32 cellular contexts compared by ENCODE assay signal in the genomic region with DNA sequence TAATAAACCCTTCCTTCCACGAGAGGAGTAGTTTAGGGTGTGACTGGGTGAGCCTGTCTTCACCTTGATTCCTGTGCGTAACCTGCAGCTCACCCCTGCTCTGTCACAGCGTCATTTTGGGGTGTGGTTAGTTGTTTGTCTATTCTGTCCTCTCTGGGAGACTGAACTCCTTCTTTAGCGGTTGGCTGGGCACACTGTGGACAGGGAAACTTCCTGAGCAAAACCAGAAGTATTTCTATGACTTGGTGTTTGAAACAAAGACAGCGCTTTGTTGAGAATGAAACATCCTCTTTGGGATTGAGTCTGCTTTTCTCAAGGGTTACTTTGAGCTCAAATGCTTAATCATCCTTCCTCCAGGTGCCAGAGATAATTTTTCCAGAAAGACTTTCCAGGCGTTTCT.
DNase-seq lines count a peak whose midpoint lies in the region; ATAC-seq and TF ChIP-seq lines count a peak whose summit lies in the region.
"Had no signal": no experiment of that assay in that cellular context is flagged by ENCODE, and none has a peak within 500 bp of the region (broad histone marks: within the 10 kb centered on the region; RNA-seq: fewer than 3 reads in every experiment).

No MANE protein-coding gene starts in this region.

- H3K36me3 ChIP-seq in BLaER1 (no peaks in the 10 kb centered on the region), mucosa of descending colon (ENCODE audit: low read depth) (no peaks in the 10 kb centered on the region), upper lobe of left lung (no peaks in the 10 kb centered on the region)
- H3K36me3 ChIP-seq: gastroesophageal sphincter, pancreas, tibial nerve had no signal

- H3K4me1 ChIP-seq in BLaER1 (peaks cover 17% of the 10 kb centered on the region), mucosa of descending colon (ENCODE audit: low read depth) (peaks cover 9% of the 10 kb centered on the region), upper lobe of left lung (peaks cover 0 to 3% (median 1%) of the 10 kb centered on the region in 4 donors)
- H3K4me1 ChIP-seq: A549, pancreas had no signal

- intact Hi-C loops in mucosa of descending colon (cut with DNase I, micrococcal nuclease), result no loop called here

- no peak overlapping the region for H3K27ac ChIP-seq in BLaER1
- peak overlapping the region; percentile 56 for H3K27ac ChIP-seq in epithelial cell of prostate
- H3K27ac ChIP-seq in upper lobe of left lung, result no peak overlapping the region
- H3K27ac ChIP-seq: A549, gastroesophageal sphincter, hepatocyte, KMS-11, pancreas, tibial nerve had no signal

- H3K9me3 ChIP-seq in BLaER1 (no peaks in the 10 kb centered on the region), mucosa of descending colon (no peaks in the 10 kb centered on the region), upper lobe of left lung (no peaks in the 10 kb centered on the region)
- H3K9me3 ChIP-seq: A549, gastroesophageal sphincter, pancreas, tibial nerve had no signal

- 41 to 42% methylated on average over 6 of the region's 6 CpGs for WGBS in upper lobe of left lung, 2 donors

- no peak for TF ChIP-seq POLR2A in upper lobe of left lung (IDR thresholded peaks at IDR 0.05)

- no peak for TF ChIP-seq CTCF in mucosa of descending colon (IDR thresholded peaks at IDR 0.05)
- no peak for TF ChIP-seq CTCF in upper lobe of left lung (IDR thresholded peaks at IDR 0.05)

- in situ Hi-C loops in KBM-7 (cut with MboI; ENCODE audit: low pct_unique_long_range_greater_than_20kb, low sequenced_read_pairs), result loop anchor here (25.0 kb wide), 1 partner anchor 94 kb away; no protein-coding TSS in a partner anchor

- ATAC-seq in mucosa of descending colon, result peak; percentile 75
- no peak for ATAC-seq in upper lobe of left lung (ENCODE audit: low FRiP score in 2 of 2)
- ATAC-seq: A549; activated CD4-positive, CD25-positive, alpha-beta regulatory T cell treated with anti-CD3 and anti-CD28 coated beads, Interleukin-2, amount 50 U/mL, for 24 hours; gastroesophageal sphincter; PC-3; SK-N-SH treated with all-trans-retinoic acid at 6 μM for 48 hours had no signal

- H3K27me3 ChIP-seq in BLaER1 (peaks cover 9% of the 10 kb centered on the region; the same call in 1 of the 2 replicates), upper lobe of left lung (no peaks in the 10 kb centered on the region)
- H3K27me3 ChIP-seq: tibial nerve had no signal

- no peaks in the 10 kb centered on the region for H4K20me1 ChIP-seq in BLaER1

- DNase-seq in HT1080 (ENCODE audit: low read depth), result peak; percentile 78
- DNase-seq in epithelial cell of prostate (ENCODE audit: low read depth, low spot score), result no peak
- DNase-seq in mucosa of descending colon, result peak in 1 of 3 donors; percentile 50
- DNase-seq in upper lobe of left lung, result no peak
- no peak for DNase-seq in activated CD8-positive, alpha-beta memory T cell treated with anti-CD3 and anti-CD28 coated beads, Interleukin-2, amount 50 U/mL, for 48 hours
- DNase-seq in KBM-7, result no peak
- DNase-seq in MV-4-11 (lab: John Stamatoyannopoulos, UW), result no peak
- DNase-seq: activated CD4-positive, alpha-beta memory T cell treated with anti-CD3 and anti-CD28 coated beads for 36 hours; activated naive CD4-positive, alpha-beta T cell treated with Interleukin-2 at 50 U/mL for 16 hours; CD4-positive, alpha-beta T cell; central memory CD4-positive, alpha-beta T cell; cortex of kidney; HCEC 1CT; left cardiac atrium; NCI-H1417 treated with DMSO at 0.1 percent for 48 hours; NCI-H2029 treated with DMSO at 0.1 percent for 48 hours; NCI-H526 treated with DMSO at 0.1 percent for 48 hours; nephron progenitor cell; NK-92 treated with Interleukin-12 subunit alpha and Interleukin-12 subunit beta, amount 100 ng/mL, for 24 hours; pancreas; PC-3; retina; stimulated activated CD4-positive, alpha-beta T cell treated with anti-CD3 and anti-CD28 coated beads, Interleukin-2, amount 100 ng/mL, for 24 hours; T-helper 2 cell had no signal

- H3K4me2 ChIP-seq in BLaER1, result peak overlapping the region; percentile 15; the same call in 1 of the 2 replicates
- H3K4me2 ChIP-seq: A549, hepatocyte, KMS-11 had no signal

- no peak overlapping the region for H3K9ac ChIP-seq in BLaER1
- H3K9ac ChIP-seq: KMS-11 had no signal

- H3K4me3 ChIP-seq in BLaER1, result no peak overlapping the region
- no peak overlapping the region for H3K4me3 ChIP-seq in mucosa of descending colon
- no peak overlapping the region for H3K4me3 ChIP-seq in upper lobe of left lung
- H3K4me3 ChIP-seq: A549, gastroesophageal sphincter, hepatocyte, pancreas, tibial nerve had no signal

- TF ChIP-seq EP300 in upper lobe of left lung (IDR thresholded peaks at IDR 0.05), result no peak
